Comparison of ENCODE assay signal across 19 cellular contexts in the genomic region with DNA sequence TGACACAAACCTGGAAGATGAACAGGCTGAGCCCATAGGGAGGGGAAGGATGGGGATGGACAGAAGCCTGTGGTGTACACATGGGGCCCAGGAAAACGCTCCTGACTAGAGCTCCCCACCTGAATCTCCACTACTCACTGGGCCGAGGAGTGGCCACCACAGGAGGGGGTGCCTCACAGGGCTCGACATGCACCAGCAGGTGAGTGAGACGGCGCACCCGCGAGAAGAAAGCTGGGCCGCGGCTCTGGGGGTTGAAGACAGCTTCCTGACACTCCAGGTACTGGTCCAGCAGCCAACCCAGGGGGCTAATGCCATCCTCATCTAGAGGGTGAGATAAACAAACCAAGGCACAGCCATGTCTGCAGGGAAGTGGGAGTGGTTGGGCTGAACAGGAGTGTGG.
"Had no signal": no experiment of that assay in that cellular context is flagged by ENCODE, and none has a peak within 500 bp of the region (broad histone marks: within the 10 kb centered on the region; RNA-seq: fewer than 3 reads in every experiment).

No MANE protein-coding gene starts in this region.

- H3K27ac Mint-ChIP-seq: IgD-negative memory B cell had no signal

- H3K4me2 ChIP-seq: SK-N-SH had no signal

- H3K9me2 ChIP-seq: SK-N-SH had no signal

- H3K27me3 ChIP-seq: MG63 had no signal

- H3K36me3 ChIP-seq: MG63 had no signal

- H3K4me3 Mint-ChIP-seq: IgD-negative memory B cell had no signal

- H3K4me3 ChIP-seq: MG63 had no signal

- H3K27ac ChIP-seq: RWPE1 had no signal

- DNase-seq: KBM-7, MG63, NCI-H1092 treated with DMSO at 0.1 percent for 48 hours, NCI-H1436, NCI-H187, NCI-H2029, NCI-H2081 treated with DMSO at 0.1 percent for 48 hours, NCI-H2171, NCI-H226, NCI-H446, NCI-H510A, NCI-H524 treated with DMSO at 0.1 percent for 48 hours, NCI-H69, NCI-H774, SHP77, SK-N-SH had no signal

- H3K9me3 ChIP-seq: MG63, SK-N-SH had no signal

- H3K27me3 Mint-ChIP-seq: IgD-negative memory B cell had no signal

- H3K9me3 Mint-ChIP-seq: IgD-negative memory B cell had no signal

- H3K9ac ChIP-seq: SK-N-SH had no signal

- FAIRE-seq: RCC 7860 had no signal
